Comparison of ENCODE assay signal across 9 cellular contexts in genomic region chr16:69613283-69614154, GRCh38. TPM values are rescaled to one million over a fixed set of nuclear protein-coding genes. Genes with fewer than 3 reads are reported as not detected.
DNase-seq lines count a peak whose midpoint lies in the region; ATAC-seq, FAIRE-seq and TF ChIP-seq lines count a peak whose summit lies in the region.
"Had no signal": no experiment of that assay in that cellular context is flagged by ENCODE, and none has a peak within 500 bp of the region (broad histone marks: within the 10 kb centered on the region; RNA-seq: fewer than 3 reads in every experiment).

No MANE protein-coding gene starts in this region.

- H3K4me3 Mint-ChIP-seq in activated naive CD4-positive, alpha-beta T cell treated with anti-CD3 and anti-CD28 coated beads for 36 hours: no peak overlapping the region
- H3K4me3 Mint-ChIP-seq in type B pancreatic cell: no peak overlapping the region

- H3K4me3 ChIP-seq in RWPE2 (ENCODE audit: severe bottlenecking): no peak overlapping the region
- H3K4me3 ChIP-seq in left ventricle myocardium inferior: no peak overlapping the region
- H3K4me3 ChIP-seq in tibial artery: no peak overlapping the region

- no peaks in the 10 kb centered on the region for H3K9me3 ChIP-seq in RWPE2 (ENCODE audit: severe bottlenecking)
- H3K9me3 ChIP-seq in left ventricle myocardium inferior (replicated peaks): no peaks in the 10 kb centered on the region
- no peaks in the 10 kb centered on the region for H3K9me3 ChIP-seq in tibial artery

- H3K27ac Mint-ChIP-seq in activated naive CD4-positive, alpha-beta T cell treated with anti-CD3 and anti-CD28 coated beads for 36 hours: peak overlapping the region; percentile 28
- peak overlapping the region; percentile 56 for H3K27ac Mint-ChIP-seq in type B pancreatic cell

- TF ChIP-seq CTCF in RWPE2 (IDR thresholded peaks at IDR 0.05; ENCODE audit: poor library complexity, severe bottlenecking) (no peak), left ventricle myocardium inferior (IDR thresholded peaks at IDR 0.05; ENCODE audit: borderline replicate concordance) (no peak), type B pancreatic cell (conservative IDR thresholded peaks at IDR 0.05) (no peak), tibial artery (IDR thresholded peaks at IDR 0.05) (no peak)

- peak; percentile 97 for ATAC-seq in RWPE2 (ENCODE audit: low read depth)

- intact Hi-C loops in activated naive CD4-positive, alpha-beta T cell treated with anti-CD3 and anti-CD28 coated beads for 36 hours (cut with micrococcal nuclease): loop anchor here (1.0 to 2.0 kb wide), 2 partner anchors 15 to 49 kb away; no protein-coding TSS in a partner anchor
- intact Hi-C loops in left ventricle myocardium inferior (cut with micrococcal nuclease) (no loop called here), tibial artery (cut with DNase I; ENCODE audit: low total_unique reads) (no loop called here)

- no peaks in the 10 kb centered on the region for H3K27me3 ChIP-seq in RWPE2 (ENCODE audit: insufficient read depth, poor library complexity, severe bottlenecking)
- no peaks in the 10 kb centered on the region for H3K27me3 ChIP-seq in left ventricle myocardium inferior (ENCODE audit: low read depth)
- no peaks in the 10 kb centered on the region for H3K27me3 ChIP-seq in tibial artery

- peak overlapping the region; percentile 83 for H3K27ac ChIP-seq in RWPE2 (ENCODE audit: poor library complexity, severe bottlenecking)
- H3K27ac ChIP-seq in left ventricle myocardium inferior (replicated peaks): peak overlapping the region; percentile 47
- peak overlapping the region in 1 of 2 donors; percentile 3 for H3K27ac ChIP-seq in tibial artery

- H3K36me3 Mint-ChIP-seq in activated naive CD4-positive, alpha-beta T cell treated with anti-CD3 and anti-CD28 coated beads for 36 hours (ENCODE audit: low read depth): peaks cover 15% of the 10 kb centered on the region
- peaks cover 20% of the 10 kb centered on the region for H3K36me3 Mint-ChIP-seq in type B pancreatic cell

- peak; percentile 30 for DNase-seq in activated naive CD4-positive, alpha-beta T cell treated with anti-CD3 and anti-CD28 coated beads for 36 hours
- DNase-seq in activated naive CD4-positive, alpha-beta T cell treated with Interleukin-2 at 50 U/mL for 16 hours: no peak
- DNase-seq in RWPE2 (ENCODE audit: low spot score) (no peak), left ventricle myocardium inferior (no peak), type B pancreatic cell (ENCODE audit: extremely low spot score, unreplicated experiment) (no peak), tibial artery (no peak), H54 (ENCODE audit: insufficient read length, low spot score) (no peak)
- DNase-seq in activated CD4-positive, alpha-beta T cell treated with anti-CD3 and anti-CD28 coated beads, Interleukin-2, amount 50 U/mL, for 4 hours: no peak

- peaks cover 48% of the 10 kb centered on the region for H3K4me1 Mint-ChIP-seq in activated naive CD4-positive, alpha-beta T cell treated with anti-CD3 and anti-CD28 coated beads for 36 hours (ENCODE audit: low read depth)
- peaks cover 43% of the 10 kb centered on the region for H3K4me1 Mint-ChIP-seq in type B pancreatic cell (ENCODE audit: unreplicated experiment)

- H3K36me3 ChIP-seq in RWPE2 (ENCODE audit: low read depth) (0 out of 2 replicates have a peak, but pooled peaks cover 5% of the 10 kb centered on the region), left ventricle myocardium inferior (peaks cover 2% of the 10 kb centered on the region), tibial artery (peaks cover 0 to under 1% (median 0%) of the 10 kb centered on the region in 3 donors)

- H3K4me1 ChIP-seq in RWPE2 (ENCODE audit: insufficient read depth, poor library complexity, severe bottlenecking) (peaks cover 44% of the 10 kb centered on the region), left ventricle myocardium inferior (peaks cover 91% of the 10 kb centered on the region), tibial artery (peaks cover 0 to 72% (median 34%) of the 10 kb centered on the region in 4 donors)

- no peaks in the 10 kb centered on the region for H3K9me3 Mint-ChIP-seq in activated naive CD4-positive, alpha-beta T cell treated with anti-CD3 and anti-CD28 coated beads for 36 hours
- H3K9me3 Mint-ChIP-seq in type B pancreatic cell: no peaks in the 10 kb centered on the region

- no peaks in the 10 kb centered on the region for H3K27me3 Mint-ChIP-seq in activated naive CD4-positive, alpha-beta T cell treated with anti-CD3 and anti-CD28 coated beads for 36 hours (ENCODE audit: low read depth)
- H3K27me3 Mint-ChIP-seq in type B pancreatic cell: no peaks in the 10 kb centered on the region

- FAIRE-seq in H54 (lab: Jason Lieb, UNC): no peak
- FAIRE-seq: islet of Langerhans had no signal

- no peak for TF ChIP-seq POLR2A in H54 (IDR thresholded peaks at IDR 0.05; ENCODE audit: low read depth, low read length)

- CTCF ChIA-PET in activated naive CD4-positive, alpha-beta T cell treated with anti-CD3 and anti-CD28 coated beads for 36 hours (lab: Charles Lee): interaction anchor here (0.6 to 0.7 kb wide), 2 partner anchors 141 to 220 kb away, joined by 3 read pairs; partner anchors contain the start of gene NOB1

RNA-seq across cellular contexts. Expression of gene NFAT5, which starts 47.8 kb away (rescaled TPM):
- 10 to 100 TPM; 33.0 to 34.0 TPM for total RNA-seq in activated naive CD4-positive, alpha-beta T cell treated with anti-CD3 and anti-CD28 coated beads for 36 hours
- total RNA-seq in left ventricle myocardium inferior (13.9 TPM), type B pancreatic cell (ENCODE audit: low replicate concordance) (25.0 and 30.1 TPM in 2 replicates)
